16 cellular contexts compared by ENCODE assay signal in the genomic region with DNA sequence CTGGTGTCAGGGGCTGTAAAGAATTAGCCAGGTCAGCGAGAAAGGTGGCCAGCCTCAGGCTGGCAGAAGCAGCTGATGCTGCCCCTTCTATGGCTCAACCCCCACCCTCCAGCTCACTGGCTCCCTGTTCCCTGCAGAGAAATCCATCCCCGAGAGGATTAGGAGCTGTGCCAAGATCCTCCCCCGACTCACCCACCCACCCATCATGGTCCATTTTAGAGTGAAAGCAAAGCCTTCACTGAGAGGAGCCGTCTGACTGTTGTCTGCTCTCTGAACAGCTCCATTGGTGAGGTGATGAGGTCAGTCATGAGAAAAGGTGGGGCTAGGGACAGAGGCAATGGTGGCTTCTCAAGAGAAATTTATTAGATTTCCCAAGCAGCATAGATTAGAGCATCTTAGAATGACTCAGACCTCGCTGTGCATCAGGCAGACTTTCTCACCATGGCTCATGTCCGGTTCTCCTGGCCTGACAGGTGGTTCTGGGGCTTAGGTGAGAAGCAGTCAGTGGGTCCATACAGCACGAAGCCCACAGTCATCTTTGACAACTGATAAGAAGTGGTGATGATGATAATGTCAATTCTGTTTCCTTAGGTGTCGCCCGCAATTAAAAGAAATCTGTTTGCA. TPM values are rescaled to one million over a fixed set of nuclear protein-coding genes. Genes with fewer than 3 reads are reported as not detected.
A peak's percentile ranks its signal among the peaks of the same experiment; 100 is the strongest.
DNase-seq lines count a peak whose midpoint lies in the region; ATAC-seq and TF ChIP-seq lines count a peak whose summit lies in the region.
"Had no signal": no experiment of that assay in that cellular context is flagged by ENCODE, and none has a peak within 500 bp of the region (broad histone marks: within the 10 kb centered on the region; RNA-seq: fewer than 3 reads in every experiment).

No MANE protein-coding gene starts in this region.

- peak overlapping the region; percentile 53; the same call in 1 of the 2 replicates for H3K9ac ChIP-seq in KMS-11

- no peaks in the 10 kb centered on the region for H3K27me3 ChIP-seq in KMS-11 (ENCODE audit: insufficient read depth, low read depth)
- H3K27me3 ChIP-seq in MG63: no peaks in the 10 kb centered on the region
- no peaks in the 10 kb centered on the region for H3K27me3 ChIP-seq in prostate gland (replicated peaks; ENCODE audit: insufficient read depth)
- H3K27me3 ChIP-seq: esophagus squamous epithelium, heart right ventricle had no signal

- peaks cover 77% of the 10 kb centered on the region for H3K4me1 ChIP-seq in KMS-11 (ENCODE audit: low read depth, poor library complexity, severe bottlenecking)
- no peaks in the 10 kb centered on the region for H3K4me1 ChIP-seq in prostate gland (replicated peaks)

- intact Hi-C loops in prostate gland (cut with DNase I): no loop called here

- no peak for TF ChIP-seq POLR2A in prostate gland (IDR thresholded peaks at IDR 0.05)

- H2AFZ ChIP-seq in KMS-11 (ENCODE audit: low read depth): peak overlapping the region; percentile 60

- peak; percentile 73 for DNase-seq in D341Med (ENCODE audit: low spot score)
- DNase-seq in NCI-H82 (lab: John Stamatoyannopoulos, UW): peak; percentile 94
- DNase-seq in fibroblast of villous mesenchyme (ENCODE audit: low read depth): peak; percentile 47
- no peak for DNase-seq in MG63
- DNase-seq in prostate gland (ENCODE audit: low spot score): no peak
- no peak for DNase-seq in stimulated activated CD4-positive, alpha-beta T cell treated with anti-CD3 and anti-CD28 coated beads, Interleukin-12 subunit alpha, Interleukin-12 subunit beta, amount 100 ng/mL, for 4 hours
- DNase-seq: activated naive CD8-positive, alpha-beta T cell treated with anti-CD3 and anti-CD28 coated beads, Interleukin-2, amount 10 ng/mL, durations not matched to agents 7 days and 5 days; esophagus squamous epithelium; NCI-H446 treated with DMSO at 0.1 percent for 48 hours had no signal

- H3K27ac ChIP-seq in KMS-11 (peak overlapping the region; percentile 84), prostate gland (no peak overlapping the region)
- H3K27ac ChIP-seq: esophagus squamous epithelium, RWPE1 had no signal

- peak overlapping the region; percentile 75 for H3K4me2 ChIP-seq in KMS-11

- no peak for ATAC-seq in GM21529 (IDR thresholded peaks at IDR 0.05; ENCODE audit: unreplicated experiment)

- H3K36me3 ChIP-seq in KMS-11 (ENCODE audit: insufficient read depth): no peaks in the 10 kb centered on the region
- peaks cover 30% of the 10 kb centered on the region for H3K36me3 ChIP-seq in MG63
- H3K36me3 ChIP-seq in prostate gland: no peaks in the 10 kb centered on the region

- no peak for TF ChIP-seq CTCF in KMS-11 (conservative IDR thresholded peaks at IDR 0.05; ENCODE audit: low read depth, low read length)
- no peak for TF ChIP-seq CTCF in fibroblast of villous mesenchyme (IDR thresholded peaks at IDR 0.05; ENCODE audit: insufficient read depth, low read depth, low read length)
- TF ChIP-seq CTCF in prostate gland (IDR thresholded peaks at IDR 0.05): no peak

- H4K20me1 ChIP-seq in KMS-11 (ENCODE audit: insufficient read depth): no peaks in the 10 kb centered on the region

- no peaks in the 10 kb centered on the region for H3K9me3 ChIP-seq in MG63
- H3K9me3 ChIP-seq in prostate gland: no peaks in the 10 kb centered on the region
- H3K9me3 ChIP-seq: esophagus squamous epithelium, heart right ventricle had no signal

- no peaks in the 10 kb centered on the region for H3K79me2 ChIP-seq in KMS-11 (ENCODE audit: insufficient read depth, low read depth)

- 79% methylated on average over 9 of the region's 9 CpGs for WGBS in prostate gland

- no peak overlapping the region for H3K4me3 ChIP-seq in KMS-11 (IDR thresholded peaks at IDR 0.05; ENCODE audit: insufficient read depth, low read depth, low read length)
- no peak overlapping the region for H3K4me3 ChIP-seq in fibroblast of villous mesenchyme (ENCODE audit: low read depth, low read length)
- no peak overlapping the region for H3K4me3 ChIP-seq in MG63
- no peak overlapping the region for H3K4me3 ChIP-seq in prostate gland
- H3K4me3 ChIP-seq: esophagus squamous epithelium, heart right ventricle had no signal

RNA-seq across cellular contexts. Expression of a gene that starts 24.9 kb away (rescaled TPM):
- total RNA-seq in fibroblast of villous mesenchyme (not detected in 2 replicates), prostate gland (under 1 TPM in 1 of 2 donors, not detected in 1; 0.23 TPM)
- total RNA-seq in MG63 (2014; rRNA removed; shearing (Covaris generic); ENCODE audit: low replicate concordance): not detected in 2 replicates
- total RNA-seq: activated naive CD8-positive, alpha-beta T cell treated with anti-CD3 and anti-CD28 coated beads, Interleukin-2, amount 10 ng/mL, durations not matched to agents 7 days and 5 days; cerebellum; esophagus squamous epithelium; heart right ventricle; posterior vena cava; T-helper 2 cell treated with Interferon-gamma antibody and Interleukin-4, amounts not matched to agents 100 ng/mL and 5 ng/mL, for 36 hours had no signal

RNA-seq across cellular contexts. Expression of a gene that starts 39.5 kb away (rescaled TPM):
- total RNA-seq in fibroblast of villous mesenchyme: not detected in 2 replicates
- not detected in 2 replicates for total RNA-seq in MG63 (2014; rRNA removed; shearing (Covaris generic); ENCODE audit: low replicate concordance)
- not detected for total RNA-seq in prostate gland
- total RNA-seq: activated naive CD8-positive, alpha-beta T cell treated with anti-CD3 and anti-CD28 coated beads, Interleukin-2, amount 10 ng/mL, durations not matched to agents 7 days and 5 days; cerebellum; esophagus squamous epithelium; heart right ventricle; posterior vena cava; T-helper 2 cell treated with Interferon-gamma antibody and Interleukin-4, amounts not matched to agents 100 ng/mL and 5 ng/mL, for 36 hours had no signal

Comparison
In these comparisons a context has a peak if more than half of its experiments do, and no peak if none do; other contexts are left out.
1. DNase-seq: peak in D341Med (single experiment), NCI-H82 (single experiment) and fibroblast of villous mesenchyme (single experiment); none in MG63 (single experiment), prostate gland (single experiment) and stimulated activated CD4-positive, alpha-beta T cell treated with anti-CD3 and anti-CD28 coated beads, Interleukin-12 subunit alpha, Interleukin-12 subunit beta, amount 100 ng/mL, for 4 hours (single experiment).